17 cellular contexts compared by ENCODE assay signal in the genomic region with DNA sequence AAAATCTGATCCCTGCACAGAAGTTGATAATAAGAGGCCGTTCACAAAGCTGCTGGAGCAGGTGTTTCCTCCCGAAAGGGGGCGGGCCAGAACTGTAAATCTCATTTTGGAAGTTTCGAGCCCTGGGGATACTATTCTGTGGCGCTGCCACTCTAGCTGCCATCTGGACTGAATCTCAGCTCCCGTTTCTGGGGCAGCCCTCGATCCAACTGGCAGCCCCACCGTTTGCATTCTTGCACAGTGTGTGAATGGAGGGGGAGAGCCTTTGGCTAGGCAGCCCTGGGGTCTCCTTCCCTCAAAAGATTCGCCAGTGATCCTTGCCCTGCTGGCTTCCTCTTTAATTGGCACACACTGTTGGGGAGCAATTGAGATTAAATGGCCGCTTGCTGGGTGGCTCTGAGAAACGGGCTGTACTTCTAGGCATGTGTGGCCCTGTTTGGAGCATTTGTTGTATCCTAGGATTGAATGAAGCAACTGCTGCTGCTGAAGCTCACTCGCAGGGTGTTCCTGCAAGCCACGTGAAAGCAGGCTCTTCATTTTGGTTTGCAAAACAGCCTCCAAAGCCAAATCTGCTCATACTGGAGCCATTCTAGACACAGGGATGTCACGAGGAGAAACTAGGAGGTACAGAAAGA. TPM values are rescaled to one million over a fixed set of nuclear protein-coding genes. Genes with fewer than 3 reads are reported as not detected.
DNase-seq lines count a peak whose midpoint lies in the region; ATAC-seq and TF ChIP-seq lines count a peak whose summit lies in the region.
"Had no signal": no experiment of that assay in that cellular context is flagged by ENCODE, and none has a peak within 500 bp of the region (broad histone marks: within the 10 kb centered on the region; RNA-seq: fewer than 3 reads in every experiment).

No MANE protein-coding gene starts in this region.

- peaks cover 2% of the 10 kb centered on the region for H3K27me3 Mint-ChIP-seq in neural progenitor cell (ENCODE audit: insufficient read depth, low read depth)
- peaks cover 42% of the 10 kb centered on the region for H3K27me3 Mint-ChIP-seq in HFFc6 (ENCODE audit: insufficient read depth)

- no peaks in the 10 kb centered on the region for H3K36me3 ChIP-seq in Karpas-422 (ENCODE audit: insufficient read depth, low read length)
- H3K36me3 ChIP-seq in neural progenitor cell, result no peaks in the 10 kb centered on the region

- H3K4me3 Mint-ChIP-seq in neural progenitor cell, result no peak overlapping the region
- H3K4me3 Mint-ChIP-seq in HFFc6, result no peak overlapping the region
- H3K4me3 Mint-ChIP-seq: activated CD4-positive, alpha-beta T cell treated with anti-CD3 and anti-CD28 coated beads for 36 hours had no signal

- TF ChIP-seq CTCF in neural progenitor cell (IDR thresholded peaks at IDR 0.05), result no peak
- no peak for TF ChIP-seq CTCF in HFFc6 (IDR thresholded peaks at IDR 0.05)

- H3K36me3 Mint-ChIP-seq in neural progenitor cell (no peaks in the 10 kb centered on the region), HFFc6 (ENCODE audit: low read depth) (no peaks in the 10 kb centered on the region)

- peaks cover 2% of the 10 kb centered on the region; the same call in 1 of the 2 replicates for H3K4me1 ChIP-seq in Karpas-422 (ENCODE audit: low read length)
- H3K4me1 ChIP-seq in neural progenitor cell, result peaks cover 14% of the 10 kb centered on the region

- H3K4me2 ChIP-seq in Karpas-422 (ENCODE audit: low read depth, low read length, poor library complexity, severe bottlenecking) (peak overlapping the region; percentile 15), neural progenitor cell (peak overlapping the region; percentile 22)

- H4K20me1 ChIP-seq in Karpas-422 (ENCODE audit: insufficient read depth, low read depth, low read length), result no peaks in the 10 kb centered on the region
- H4K20me1 ChIP-seq in neural progenitor cell (ENCODE audit: low read depth), result no peaks in the 10 kb centered on the region

- H3K4me3 ChIP-seq in Karpas-422 (ENCODE audit: low read length) (no peak overlapping the region), neural progenitor cell (no peak overlapping the region)

- no peaks in the 10 kb centered on the region for H3K9me2 ChIP-seq in Karpas-422 (replicated peaks; ENCODE audit: insufficient read depth, low read length)

- H2AFZ ChIP-seq in Karpas-422 (ENCODE audit: low read length) (no peak overlapping the region), neural progenitor cell (replicated peaks) (peak overlapping the region; percentile 58)

- no peak overlapping the region for H3K27ac Mint-ChIP-seq in neural progenitor cell
- H3K27ac Mint-ChIP-seq in HFFc6, result no peak overlapping the region
- H3K27ac Mint-ChIP-seq: activated CD4-positive, alpha-beta T cell treated with anti-CD3 and anti-CD28 coated beads for 36 hours; progenitor cell of endocrine pancreas had no signal

- H3K9me3 ChIP-seq in Karpas-422 (ENCODE audit: low read length) (no peaks in the 10 kb centered on the region), neural progenitor cell (ENCODE audit: low read depth) (no peaks in the 10 kb centered on the region)

- H3K27me3 ChIP-seq in Karpas-422 (ENCODE audit: low read length) (no peaks in the 10 kb centered on the region), neural progenitor cell (no peaks in the 10 kb centered on the region)

- H3K9ac ChIP-seq in Karpas-422 (ENCODE audit: low read length) (no peak overlapping the region), neural progenitor cell (no peak overlapping the region)

- H3K4me1 Mint-ChIP-seq in neural progenitor cell (peaks cover 18% of the 10 kb centered on the region), HFFc6 (ENCODE audit: low read depth) (no peaks in the 10 kb centered on the region)
- H3K4me1 Mint-ChIP-seq: activated CD4-positive, alpha-beta T cell treated with anti-CD3 and anti-CD28 coated beads for 36 hours had no signal

- DNase-seq in NCI-H1417 (lab: John Stamatoyannopoulos, UW), result peak; percentile 6 to 80 (median 58)
- no peak for DNase-seq in NCI-H1417 treated with DMSO at 0.1 percent for 48 hours (lab: John Stamatoyannopoulos, UW)
- no peak for DNase-seq in Karpas-422
- DNase-seq in cerebellar cortex (ENCODE audit: low spot score), result peak; percentile 65
- peak; percentile 45 for DNase-seq in neural progenitor cell (ENCODE audit: low spot score)
- no peak for DNase-seq in HFFc6
- DNase-seq in erythroblast (lab: John Stamatoyannopoulos, UW), result no peak
- DNase-seq: activated CD4-positive, alpha-beta T cell treated with anti-CD3 and anti-CD28 coated beads for 36 hours; activated gamma-delta T cell; DMS79; NCI-H1930; stimulated activated CD4-positive, alpha-beta T cell treated with anti-CD3 and anti-CD28 coated beads, Interleukin-4, amount 100 ng/mL, for 1 hour had no signal

- peaks cover 15% of the 10 kb centered on the region for H3F3A ChIP-seq in neural progenitor cell (ENCODE audit: low read depth)

- TF ChIP-seq POLR2A in erythroblast (IDR thresholded peaks at IDR 0.05; ENCODE audit: low read length), result no peak

- H3K27ac ChIP-seq in Karpas-422 (ENCODE audit: low read length) (no peak overlapping the region), neural progenitor cell (no peak overlapping the region)

- H3K79me2 ChIP-seq in Karpas-422 (ENCODE audit: low read length) (no peaks in the 10 kb centered on the region), neural progenitor cell (ENCODE audit: low read depth) (no peaks in the 10 kb centered on the region)

- ATAC-seq in HG03097 (IDR thresholded peaks at IDR 0.05; ENCODE audit: low FRiP score, unreplicated experiment), result no peak
- ATAC-seq: activated CD4-positive, alpha-beta T cell treated with anti-CD3 and anti-CD28 coated beads for 36 hours had no signal

- no peaks in the 10 kb centered on the region for H3K9me3 Mint-ChIP-seq in neural progenitor cell
- H3K9me3 Mint-ChIP-seq in HFFc6, result no peaks in the 10 kb centered on the region

RNA-seq across cellular contexts. Expression of a gene that starts 57.2 kb away (rescaled TPM):
- not detected in 2 replicates for total RNA-seq in Karpas-422 (2014; rRNA removed; shearing (Covaris generic); ENCODE audit: low replicate concordance)
- total RNA-seq in neural progenitor cell (ENCODE audit: low replicate concordance), result not detected in 2 replicates
- total RNA-seq in HFFc6 (2021; fragmentation: NEBNext Ultra II Directional; extraction: Animal tissue kit (Norgen Biotek cat#: 25700)), result not detected
- total RNA-seq: activated CD4-positive, alpha-beta T cell treated with anti-CD3 and anti-CD28 coated beads for 36 hours; fibroblast of villous mesenchyme; liver; progenitor cell of endocrine pancreas; SK-MEL-5 had no signal

Comparison
In these comparisons a context has a peak if more than half of its experiments do, and no peak if none do; other contexts are left out.
1. DNase-seq: peak in NCI-H1417 (3 of 3), cerebellar cortex (single experiment) and neural progenitor cell (single experiment); none in NCI-H1417 treated with DMSO at 0.1 percent for 48 hours (single experiment), Karpas-422 (single experiment), HFFc6 (single experiment) and erythroblast (0 of 2).